11 cellular contexts compared by ENCODE assay signal in genomic region chr11:46291441-46292143, GRCh38. TPM values are rescaled to one million over a fixed set of nuclear protein-coding genes. Genes with fewer than 3 reads are reported as not detected.
DNase-seq lines count a peak whose midpoint lies in the region; ATAC-seq, FAIRE-seq and TF ChIP-seq lines count a peak whose summit lies in the region.
"Had no signal": no experiment of that assay in that cellular context is flagged by ENCODE, and none has a peak within 500 bp of the region (broad histone marks: within the 10 kb centered on the region; RNA-seq: fewer than 3 reads in every experiment).

No MANE protein-coding gene starts in this region.

- intact Hi-C loops in HCT116 (cut with micrococcal nuclease) (no loop called here), kidney (cut with DNase I) (no loop called here)

- BruUV-seq in HCT116 (replicated peaks; lab: Mats Ljungman, UMichigan), result no TSS peak

- H3K79me2 ChIP-seq in HCT116 (ENCODE audit: insufficient read depth, low read length), result no peaks in the 10 kb centered on the region

- DNase-seq in HCT116 (ENCODE audit: low read depth, low spot score) (no peak), astrocyte of the hippocampus (ENCODE audit: low read depth, low spot score) (peak; percentile 79), kidney (peak; percentile 77), stromal cell of bone marrow (ENCODE audit: low read depth) (peak; percentile 75), NCI-H1930 (lab: John Stamatoyannopoulos, UW) (no peak), DMS53 (lab: John Stamatoyannopoulos, UW) (no peak), T1000 (lab: John Stamatoyannopoulos, UW) (no peak)
- DNase-seq: DMS79, NCI-H446 had no signal

- H3K9ac ChIP-seq in HCT116 (ENCODE audit: low read length), result no peak overlapping the region
- no peak overlapping the region for H3K9ac ChIP-seq in kidney (ENCODE audit: low read length in 2 of 2)

- H3K27me3 ChIP-seq in HCT116 (ENCODE audit: insufficient read depth, low read length), result no peaks in the 10 kb centered on the region

- H3K9me2 ChIP-seq in HCT116 (ENCODE audit: insufficient read depth), result no peaks in the 10 kb centered on the region

- H3K4me1 ChIP-seq in HCT116 (ENCODE audit: control insufficient read depth in 1 of 2, insufficient read depth in 2 of 2, low read length in 2 of 2), result peaks cover 14 to 38% of the 10 kb centered on the region in 2 experiments
- H3K4me1 ChIP-seq in kidney (ENCODE audit: control insufficient read depth in 1 of 2, insufficient read depth in 1 of 2, low read depth in 1 of 2, low read length in 2 of 2), result peaks cover 0 to 13% of the 10 kb centered on the region in 2 donors

- CTCF ChIA-PET in HCT116 (lab: Charles Lee), result no interaction called here

- H4K20me1 ChIP-seq in HCT116 (ENCODE audit: insufficient read depth), result no peaks in the 10 kb centered on the region

- ATAC-seq in HCT116 (peak; percentile 35; the same call in 1 of the 2 replicates), HG02852 (IDR thresholded peaks at IDR 0.05; ENCODE audit: unreplicated experiment) (no peak)

- H3K4me2 ChIP-seq in HCT116 (ENCODE audit: low read length), result peak overlapping the region; percentile 47

- H2AFZ ChIP-seq in HCT116 (ENCODE audit: low read depth, low read length, poor library complexity, severe bottlenecking), result peak overlapping the region; percentile 38

- TF ChIP-seq POLR2A in HCT116 (IDR thresholded peaks at IDR 0.05; ENCODE audit: borderline replicate concordance, extremely low read depth, insufficient read depth, insufficient read length), result no peak

- RAD21 ChIA-PET in HCT116 (lab: Charles Lee; ENCODE audit: low non-redundant PET in 1 of 2, low total read pairs in 2 of 2, uncharacterized antibody in 2 of 2, unreplicated experiment in 2 of 2), result no interaction called here

- no peak for TF ChIP-seq CTCF in HCT116 (IDR thresholded peaks at IDR 0.05 in 2 of 3, conservative IDR thresholded peaks at IDR 0.05 in 1 of 3; ENCODE audit: borderline replicate concordance in 1 of 3, insufficient read depth in 1 of 3, low read depth in 2 of 3, low read length in 2 of 3)
- TF ChIP-seq CTCF in kidney (IDR thresholded peaks at IDR 0.05; ENCODE audit: borderline replicate concordance, extremely low read depth, insufficient read depth), result no peak

- H3K9me3 ChIP-seq in HCT116 (ENCODE audit: control insufficient read depth in 1 of 2, insufficient read depth in 1 of 2, low read depth in 1 of 2, low read length in 2 of 2), result no peaks in the 10 kb centered on the region
- no peaks in the 10 kb centered on the region for H3K9me3 ChIP-seq in kidney (ENCODE audit: control insufficient read depth in 1 of 2, low read length in 2 of 2)

- H3K4me3 ChIP-seq in HCT116 (replicated peaks in 1 of 2; ENCODE audit: low read depth in 1 of 2, low read length in 2 of 2), result no peak overlapping the region
- no peak overlapping the region for H3K4me3 ChIP-seq in kidney (ENCODE audit: low read length in 2 of 2)

- no peak for FAIRE-seq in kidney (lab: Jason Lieb, UNC)

- no peaks in the 10 kb centered on the region for H3K36me3 ChIP-seq in HCT116 (ENCODE audit: control insufficient read depth in 1 of 2, insufficient read depth in 2 of 2, low read length in 2 of 2)
- no peaks in the 10 kb centered on the region for H3K36me3 ChIP-seq in kidney (ENCODE audit: control insufficient read depth in 1 of 2, insufficient read depth in 2 of 2, low read length in 2 of 2)

- no peak overlapping the region for H3K27ac ChIP-seq in HCT116 (ENCODE audit: low read depth, low read length)
- H3K27ac ChIP-seq in kidney (ENCODE audit: low read depth in 2 of 2, low read length in 2 of 2), result no peak overlapping the region

- no peak for TF ChIP-seq RAD21 in HCT116 (IDR thresholded peaks at IDR 0.05; ENCODE audit: low read depth)

- POLR2A ChIA-PET in HCT116 (lab: Charles Lee), result no interaction called here

TF ChIP-seq in HCT116, 20 proteins besides CTCF, POLR2A, EP300 and RAD21:
- TF ChIP-seq EZH2phosphoT487 (IDR thresholded peaks at IDR 0.05; ENCODE audit: borderline replicate concordance) (no peak), ZFX (IDR thresholded peaks at IDR 0.05) (no peak), ZNF274 (IDR thresholded peaks at IDR 0.05; ENCODE audit: low read depth, low read length) (no peak), ZBTB33 (IDR thresholded peaks at IDR 0.05; ENCODE audit: extremely low read depth, insufficient replicate concordance, low read length) (no peak), SIN3A (IDR thresholded peaks at IDR 0.05; ENCODE audit: low read depth) (no peak), TCF7L2 (IDR thresholded peaks at IDR 0.05; ENCODE audit: borderline replicate concordance, extremely low read depth, insufficient read depth, insufficient read length) (no peak)

RNA-seq across cellular contexts. Expression of gene CREB3L1, which starts 14.1 kb away (rescaled TPM):
- total RNA-seq in HCT116 (2021; ENCODE audit: unreplicated experiment) (0.37 TPM), kidney (7.3 TPM)
- polyA plus RNA-seq in HCT116 (2012), result 0.29 and 0.30 TPM in 2 replicates
- 2.5 TPM for polyA plus RNA-seq in kidney (ENCODE audit: insufficient read depth, low read depth, low replicate concordance)
- polyA plus RNA-seq: neural cell had no signal

RNA-seq across cellular contexts. Expression of gene DGKZ, which starts 55.7 kb away (rescaled TPM):
- total RNA-seq in HCT116 (2021; ENCODE audit: unreplicated experiment), result 70.2 TPM
- polyA plus RNA-seq in HCT116 (2012), result 67.3 and 69.5 TPM in 2 replicates
- total RNA-seq in kidney, result 50.6 TPM
- polyA plus RNA-seq in kidney (ENCODE audit: insufficient read depth, low read depth, low replicate concordance), result 48.5 TPM

Comparison
In these comparisons a context has a peak if more than half of its experiments do, and no peak if none do; other contexts are left out.
1. DNase-seq: peak in astrocyte of the hippocampus (single experiment), kidney (single experiment) and stromal cell of bone marrow (single experiment); none in HCT116 (single experiment), NCI-H1930 (0 of 2), DMS53 (single experiment) and T1000 (single experiment).